16 cellular contexts compared by ENCODE assay signal in genomic region chr21:42616366-42617340, GRCh38. TPM values are rescaled to one million over a fixed set of nuclear protein-coding genes. Genes with fewer than 3 reads are reported as not detected.
A peak's percentile ranks its signal among the peaks of the same experiment; 100 is the strongest.
DNase-seq lines count a peak whose midpoint lies in the region; ATAC-seq and TF ChIP-seq lines count a peak whose summit lies in the region.
"Had no signal": no experiment of that assay in that cellular context is flagged by ENCODE, and none has a peak within 500 bp of the region (broad histone marks: within the 10 kb centered on the region; RNA-seq: fewer than 3 reads in every experiment).

No MANE protein-coding gene starts in this region.

- peaks cover 6% of the 10 kb centered on the region for H3K9me3 Mint-ChIP-seq in activated CD8-positive, alpha-beta T cell treated with anti-CD3 and anti-CD28 coated beads, Interleukin-2, amount 10 ng/mL, durations not matched to agents 7 days and 5 days (ENCODE audit: insufficient read depth)

- H3K4me3 ChIP-seq in left ventricle myocardium inferior (peak overlapping the region; percentile 42), upper lobe of left lung (peak overlapping the region in 3 of 4 donors; percentile 18 to 31 (median 19))
- H3K4me3 ChIP-seq: smooth muscle cell had no signal

- peaks cover 29% of the 10 kb centered on the region for H3K27me3 Mint-ChIP-seq in activated CD8-positive, alpha-beta T cell treated with anti-CD3 and anti-CD28 coated beads, Interleukin-2, amount 10 ng/mL, durations not matched to agents 7 days and 5 days (ENCODE audit: low read depth)

- H3K27ac ChIP-seq in left ventricle myocardium inferior (replicated peaks), result no peak overlapping the region
- no peak overlapping the region for H3K27ac ChIP-seq in upper lobe of left lung
- H3K27ac ChIP-seq: C4-2B, foreskin keratinocyte, KMS-11 had no signal

- ATAC-seq in Right ventricle myocardium inferior (no peak), upper lobe of left lung (ENCODE audit: low FRiP score in 2 of 2) (no peak), GM18505 (IDR thresholded peaks at IDR 0.05; ENCODE audit: unreplicated experiment) (no peak)
- ATAC-seq in activated CD8-positive, alpha-beta T cell treated with anti-CD3 and anti-CD28 coated beads, Interleukin-2, amount 10 ng/mL, durations not matched to agents 7 days and 5 days, result peak; percentile 16
- ATAC-seq: foreskin keratinocyte had no signal

- intact Hi-C loops in left ventricle myocardium inferior (cut with micrococcal nuclease) (no loop called here), Right ventricle myocardium inferior (cut with DNase I) (no loop called here)

- TF ChIP-seq CTCF in left ventricle myocardium inferior (IDR thresholded peaks at IDR 0.05; ENCODE audit: borderline replicate concordance) (no peak), upper lobe of left lung (IDR thresholded peaks at IDR 0.05) (no peak)

- H3K9me3 ChIP-seq in left ventricle myocardium inferior (replicated peaks), result peaks cover 16% of the 10 kb centered on the region
- no peaks in the 10 kb centered on the region for H3K9me3 ChIP-seq in upper lobe of left lung

- 35 to 54% methylated on average over 31 to 45 of the region's 45 CpGs for WGBS in upper lobe of left lung, 2 donors

- H3K27me3 ChIP-seq in left ventricle myocardium inferior (ENCODE audit: low read depth), result peaks cover 59% of the 10 kb centered on the region
- H3K27me3 ChIP-seq in upper lobe of left lung, result no peaks in the 10 kb centered on the region

- CTCF ChIA-PET in activated CD8-positive, alpha-beta T cell treated with anti-CD3 and anti-CD28 coated beads, Interleukin-2, amount 10 ng/mL, durations not matched to agents 7 days and 5 days (lab: Charles Lee), result interaction anchor here (1.0 kb wide), 1 partner anchor 23 kb away, joined by 4 read pairs; no protein-coding TSS in a partner anchor

- DNase-seq in left ventricle myocardium inferior (no peak), Right ventricle myocardium inferior (ENCODE audit: missing footprints) (no peak), mesenteric fat pad (ENCODE audit: low spot score) (peak; percentile 87), upper lobe of left lung (peak; percentile 16 to 78), midbrain (lab: John Stamatoyannopoulos, UW) (no peak), SKM-1 (lab: John Stamatoyannopoulos, UW; ENCODE audit: unreplicated experiment) (no peak)
- DNase-seq in activated CD8-positive, alpha-beta T cell treated with anti-CD3 and anti-CD28 coated beads, Interleukin-2, amount 10 ng/mL, durations not matched to agents 7 days and 5 days, result peak; percentile 63
- DNase-seq: dermis blood vessel endothelial cell, NCI-H2029, nephron progenitor cell, SW 1271 had no signal

- no peak overlapping the region for H3K27ac Mint-ChIP-seq in activated CD8-positive, alpha-beta T cell treated with anti-CD3 and anti-CD28 coated beads, Interleukin-2, amount 10 ng/mL, durations not matched to agents 7 days and 5 days
- H3K27ac Mint-ChIP-seq: nephron progenitor cell had no signal

- H3K36me3 ChIP-seq in left ventricle myocardium inferior, result no peaks in the 10 kb centered on the region
- H3K36me3 ChIP-seq in upper lobe of left lung, result no peaks in the 10 kb centered on the region

- no peak overlapping the region for H3K4me3 Mint-ChIP-seq in activated CD8-positive, alpha-beta T cell treated with anti-CD3 and anti-CD28 coated beads, Interleukin-2, amount 10 ng/mL, durations not matched to agents 7 days and 5 days
- H3K4me3 Mint-ChIP-seq: nephron progenitor cell had no signal

- POLR2A ChIA-PET in activated CD8-positive, alpha-beta T cell treated with anti-CD3 and anti-CD28 coated beads, Interleukin-2, amount 10 ng/mL, durations not matched to agents 7 days and 5 days (lab: Charles Lee), result no interaction called here

- TF ChIP-seq POLR2A in upper lobe of left lung (IDR thresholded peaks at IDR 0.05) (no peak), GM18505 (IDR thresholded peaks at IDR 0.05; ENCODE audit: borderline replicate concordance, extremely low read depth, insufficient read depth, insufficient read length) (no peak)

- no peak for TF ChIP-seq EP300 in upper lobe of left lung (IDR thresholded peaks at IDR 0.05)

- no peaks in the 10 kb centered on the region for H3K36me3 Mint-ChIP-seq in activated CD8-positive, alpha-beta T cell treated with anti-CD3 and anti-CD28 coated beads, Interleukin-2, amount 10 ng/mL, durations not matched to agents 7 days and 5 days (ENCODE audit: low read depth)

- peaks cover 5% of the 10 kb centered on the region for H3K4me1 ChIP-seq in left ventricle myocardium inferior
- peaks cover 0 to 20% (median 3%) of the 10 kb centered on the region in 4 donors for H3K4me1 ChIP-seq in upper lobe of left lung
- H3K4me1 ChIP-seq: foreskin keratinocyte had no signal

- H3K4me1 Mint-ChIP-seq in activated CD8-positive, alpha-beta T cell treated with anti-CD3 and anti-CD28 coated beads, Interleukin-2, amount 10 ng/mL, durations not matched to agents 7 days and 5 days (ENCODE audit: low read depth), result no peaks in the 10 kb centered on the region

RNA-seq across cellular contexts. Expression of gene PDE9A, which starts 36.8 kb away (rescaled TPM):
- total RNA-seq in left ventricle myocardium inferior (3.2 TPM), Right ventricle myocardium inferior (3.4 TPM), mesenteric fat pad (7.9 TPM), upper lobe of left lung (10 to 100 TPM in 2 of 6 donors, 1 to 10 TPM in 4; 4.0 to 12.4 (median 6.6) TPM)
- 10 to 100 TPM in 1 of 2 experiments, 1 to 10 TPM in 1; 8.3 to 10.8 TPM for total RNA-seq in activated CD8-positive, alpha-beta T cell treated with anti-CD3 and anti-CD28 coated beads, Interleukin-2, amount 10 ng/mL, durations not matched to agents 7 days and 5 days

Comparison
In these comparisons a context has a peak if more than half of its experiments do, and no peak if none do; other contexts are left out.
1. DNase-seq: peak in activated CD8-positive, alpha-beta T cell treated with anti-CD3 and anti-CD28 coated beads, Interleukin-2, amount 10 ng/mL, durations not matched to agents 7 days and 5 days (single experiment), mesenteric fat pad (single experiment) and upper lobe of left lung (2 of 2); none in left ventricle myocardium inferior (single experiment), Right ventricle myocardium inferior (single experiment), midbrain (single experiment) and SKM-1 (single experiment).